ENCODE assay signal across 8 cellular contexts in genomic region chr7:74417419-74417971, GRCh38. TPM values are rescaled to one million over a fixed set of nuclear protein-coding genes. Genes with fewer than 3 reads are reported as not detected.
DNase-seq lines count a peak whose midpoint lies in the region; ATAC-seq and TF ChIP-seq lines count a peak whose summit lies in the region.

No MANE protein-coding gene starts in this region.

- H3K4me1 ChIP-seq in neural progenitor cell: no peaks in the 10 kb centered on the region

- H3K4me1 Mint-ChIP-seq in HFFc6 (ENCODE audit: low read depth): peaks cover 7% of the 10 kb centered on the region; the same call in 1 of the 2 replicates
- peaks cover 2% of the 10 kb centered on the region for H3K4me1 Mint-ChIP-seq in neural progenitor cell

- no peaks in the 10 kb centered on the region for H3K9me3 ChIP-seq in neural progenitor cell (ENCODE audit: low read depth)

- H3K27ac ChIP-seq in C4-2B (no peak overlapping the region), neural progenitor cell (no peak overlapping the region)

- H3K4me3 ChIP-seq in fibroblast of pulmonary artery (replicated peaks; ENCODE audit: low read depth, low read length) (no peak overlapping the region), neural progenitor cell (no peak overlapping the region)

- H3K4me3 Mint-ChIP-seq in HFFc6 (no peak overlapping the region), neural progenitor cell (no peak overlapping the region)

- H3K9ac ChIP-seq in neural progenitor cell: no peak overlapping the region

- H3K27ac Mint-ChIP-seq in HFFc6 (no peak overlapping the region), neural progenitor cell (peak overlapping the region; percentile 42)

- H3K79me2 ChIP-seq in neural progenitor cell (ENCODE audit: low read depth): no peaks in the 10 kb centered on the region

- no peaks in the 10 kb centered on the region for H3K27me3 ChIP-seq in neural progenitor cell

- no peak for ATAC-seq in stimulated activated naive CD8-positive, alpha-beta T cell treated with anti-CD3 and anti-CD28 coated beads, Interleukin-15, Interleukin-2, amounts not matched to agents 100 U/mL and 50 U/mL, for 24 hours
- ATAC-seq in GM19328 (IDR thresholded peaks at IDR 0.05; ENCODE audit: unreplicated experiment): no peak

- no peaks in the 10 kb centered on the region for H3K36me3 ChIP-seq in neural progenitor cell

- no peaks in the 10 kb centered on the region for H4K20me1 ChIP-seq in neural progenitor cell (ENCODE audit: low read depth)

- H2AFZ ChIP-seq in neural progenitor cell (replicated peaks): peak overlapping the region; percentile 49

- H3K9me3 Mint-ChIP-seq in HFFc6 (no peaks in the 10 kb centered on the region), neural progenitor cell (no peaks in the 10 kb centered on the region)

- H3K36me3 Mint-ChIP-seq in HFFc6 (ENCODE audit: low read depth) (no peaks in the 10 kb centered on the region), neural progenitor cell (no peaks in the 10 kb centered on the region)

- DNase-seq in HFFc6: peak; percentile 49
- peak; percentile 85 for DNase-seq in OCI-M1 (lab: John Stamatoyannopoulos, UW)
- peak; percentile 71 for DNase-seq in activated T-cell treated with anti-CD3 and anti-CD28 coated beads, Interleukin-2, amount 50 U/mL, for 48 hours
- peak; percentile 74 for DNase-seq in fibroblast of pulmonary artery (ENCODE audit: low read depth)
- DNase-seq in neural progenitor cell (ENCODE audit: low spot score): peak; percentile 82
- DNase-seq in stimulated activated naive CD8-positive, alpha-beta T cell treated with anti-CD3 and anti-CD28 coated beads, Interleukin-15, Interleukin-2, amounts not matched to agents 100 U/mL and 50 U/mL, for 24 hours: peak; percentile 53

- no peaks in the 10 kb centered on the region for H3F3A ChIP-seq in neural progenitor cell (ENCODE audit: low read depth)

- H3K27me3 Mint-ChIP-seq in HFFc6 (ENCODE audit: insufficient read depth) (peaks cover 4% of the 10 kb centered on the region), neural progenitor cell (ENCODE audit: insufficient read depth, low read depth) (peaks cover 4% of the 10 kb centered on the region)

- TF ChIP-seq CTCF in C4-2B (conservative IDR thresholded peaks at IDR 0.05) (peak; percentile 99), HFFc6 (IDR thresholded peaks at IDR 0.05) (peak; percentile 98), fibroblast of pulmonary artery (IDR thresholded peaks at IDR 0.05; ENCODE audit: low read length, missing control alignments) (peak; percentile 97), neural progenitor cell (IDR thresholded peaks at IDR 0.05) (peak; percentile 96)

- H3K4me2 ChIP-seq in neural progenitor cell: no peak overlapping the region

RNA-seq across cellular contexts. Expression of gene GTF2IRD1, which starts 36.2 kb away (rescaled TPM):
- total RNA-seq in HFFc6 (2021; fragmentation: NEBNext Ultra II Directional; extraction: Animal tissue kit (Norgen Biotek cat#: 25700)): 10 to 100 TPM; 19.7 to 24.6 (median 22.4) TPM
- 25.6 and 48.5 TPM in 2 replicates for total RNA-seq in neural progenitor cell (ENCODE audit: low replicate concordance)
